ENCODE assay signal across 1 cellular context in the genomic region with DNA sequence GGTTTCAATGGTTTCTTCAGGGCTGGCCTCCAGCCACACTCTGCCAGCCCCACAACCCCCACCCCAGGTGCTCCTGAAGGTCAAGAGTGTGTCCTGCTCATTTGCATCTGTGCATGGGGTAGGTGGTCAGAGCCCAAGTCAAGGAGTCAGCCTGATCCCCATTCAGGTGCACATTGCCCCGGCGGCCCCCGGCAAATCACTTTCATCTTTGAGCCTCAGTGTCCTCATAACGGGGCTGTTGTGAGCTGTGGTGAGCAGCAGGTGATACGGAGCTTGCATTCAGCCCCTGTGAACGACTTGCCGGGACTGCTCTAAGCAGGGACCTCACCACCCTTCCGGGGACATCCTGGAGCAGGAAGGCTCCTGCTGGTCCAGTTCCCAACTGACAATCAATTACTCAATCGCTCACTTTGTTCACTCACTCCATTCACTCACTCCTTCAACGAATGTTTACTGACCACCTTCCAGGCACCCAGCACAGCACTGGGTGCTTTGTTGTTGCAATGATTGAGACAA.
TF ChIP-seq lines count a peak whose summit lies in the region.

No MANE protein-coding gene starts in this region.

TF ChIP-seq in GM23338, 12 proteins besides CTCF, POLR2A, EP300 and RAD21 (continued from another document):
- TF ChIP-seq, protein P1, sequence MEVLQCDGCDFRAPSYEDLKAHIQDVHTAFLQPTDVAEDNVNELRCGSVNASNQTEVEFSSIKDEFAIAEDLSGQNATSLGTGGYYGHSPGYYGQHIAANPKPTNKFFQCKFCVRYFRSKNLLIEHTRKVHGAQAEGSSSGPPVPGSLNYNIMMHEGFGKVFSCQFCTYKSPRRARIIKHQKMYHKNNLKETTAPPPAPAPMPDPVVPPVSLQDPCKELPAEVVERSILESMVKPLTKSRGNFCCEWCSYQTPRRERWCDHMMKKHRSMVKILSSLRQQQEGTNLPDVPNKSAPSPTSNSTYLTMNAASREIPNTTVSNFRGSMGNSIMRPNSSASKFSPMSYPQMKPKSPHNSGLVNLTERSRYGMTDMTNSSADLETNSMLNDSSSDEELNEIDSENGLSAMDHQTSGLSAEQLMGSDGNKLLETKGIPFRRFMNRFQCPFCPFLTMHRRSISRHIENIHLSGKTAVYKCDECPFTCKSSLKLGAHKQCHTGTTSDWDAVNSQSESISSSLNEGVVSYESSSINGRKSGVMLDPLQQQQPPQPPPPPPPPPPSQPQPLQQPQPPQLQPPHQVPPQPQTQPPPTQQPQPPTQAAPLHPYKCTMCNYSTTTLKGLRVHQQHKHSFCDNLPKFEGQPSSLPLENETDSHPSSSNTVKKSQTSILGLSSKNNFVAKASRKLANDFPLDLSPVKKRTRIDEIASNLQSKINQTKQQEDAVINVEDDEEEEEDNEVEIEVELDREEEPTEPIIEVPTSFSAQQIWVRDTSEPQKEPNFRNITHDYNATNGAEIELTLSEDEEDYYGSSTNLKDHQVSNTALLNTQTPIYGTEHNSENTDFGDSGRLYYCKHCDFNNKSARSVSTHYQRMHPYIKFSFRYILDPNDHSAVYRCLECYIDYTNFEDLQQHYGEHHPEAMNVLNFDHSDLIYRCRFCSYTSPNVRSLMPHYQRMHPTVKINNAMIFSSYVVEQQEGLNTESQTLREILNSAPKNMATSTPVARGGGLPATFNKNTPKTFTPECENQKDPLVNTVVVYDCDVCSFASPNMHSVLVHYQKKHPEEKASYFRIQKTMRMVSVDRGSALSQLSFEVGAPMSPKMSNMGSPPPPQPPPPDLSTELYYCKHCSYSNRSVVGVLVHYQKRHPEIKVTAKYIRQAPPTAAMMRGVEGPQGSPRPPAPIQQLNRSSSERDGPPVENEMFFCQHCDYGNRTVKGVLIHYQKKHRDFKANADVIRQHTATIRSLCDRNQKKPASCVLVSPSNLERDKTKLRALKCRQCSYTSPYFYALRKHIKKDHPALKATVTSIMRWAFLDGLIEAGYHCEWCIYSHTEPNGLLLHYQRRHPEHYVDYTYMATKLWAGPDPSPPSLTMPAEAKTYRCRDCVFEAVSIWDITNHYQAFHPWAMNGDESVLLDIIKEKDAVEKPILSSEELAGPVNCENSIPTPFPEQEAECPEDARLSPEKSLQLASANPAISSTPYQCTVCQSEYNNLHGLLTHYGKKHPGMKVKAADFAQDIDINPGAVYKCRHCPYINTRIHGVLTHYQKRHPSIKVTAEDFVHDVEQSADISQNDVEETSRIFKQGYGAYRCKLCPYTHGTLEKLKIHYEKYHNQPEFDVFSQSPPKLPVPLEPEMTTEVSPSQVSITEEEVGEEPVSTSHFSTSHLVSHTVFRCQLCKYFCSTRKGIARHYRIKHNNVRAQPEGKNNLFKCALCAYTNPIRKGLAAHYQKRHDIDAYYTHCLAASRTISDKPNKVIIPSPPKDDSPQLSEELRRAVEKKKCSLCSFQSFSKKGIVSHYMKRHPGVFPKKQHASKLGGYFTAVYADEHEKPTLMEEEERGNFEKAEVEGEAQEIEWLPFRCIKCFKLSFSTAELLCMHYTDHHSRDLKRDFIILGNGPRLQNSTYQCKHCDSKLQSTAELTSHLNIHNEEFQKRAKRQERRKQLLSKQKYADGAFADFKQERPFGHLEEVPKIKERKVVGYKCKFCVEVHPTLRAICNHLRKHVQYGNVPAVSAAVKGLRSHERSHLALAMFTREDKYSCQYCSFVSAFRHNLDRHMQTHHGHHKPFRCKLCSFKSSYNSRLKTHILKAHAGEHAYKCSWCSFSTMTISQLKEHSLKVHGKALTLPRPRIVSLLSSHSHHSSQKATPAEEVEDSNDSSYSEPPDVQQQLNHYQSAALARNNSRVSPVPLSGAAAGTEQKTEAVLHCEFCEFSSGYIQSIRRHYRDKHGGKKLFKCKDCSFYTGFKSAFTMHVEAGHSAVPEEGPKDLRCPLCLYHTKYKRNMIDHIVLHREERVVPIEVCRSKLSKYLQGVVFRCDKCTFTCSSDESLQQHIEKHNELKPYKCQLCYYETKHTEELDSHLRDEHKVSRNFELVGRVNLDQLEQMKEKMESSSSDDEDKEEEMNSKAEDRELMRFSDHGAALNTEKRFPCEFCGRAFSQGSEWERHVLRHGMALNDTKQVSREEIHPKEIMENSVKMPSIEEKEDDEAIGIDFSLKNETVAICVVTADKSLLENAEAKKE (CRISPR knock-in tag; IDR thresholded peaks at IDR 0.05): no peak
- TF ChIP-seq STAT1 (IDR thresholded peaks at IDR 0.05; ENCODE audit: unreplicated experiment): no peak
- TF ChIP-seq, protein P2, sequence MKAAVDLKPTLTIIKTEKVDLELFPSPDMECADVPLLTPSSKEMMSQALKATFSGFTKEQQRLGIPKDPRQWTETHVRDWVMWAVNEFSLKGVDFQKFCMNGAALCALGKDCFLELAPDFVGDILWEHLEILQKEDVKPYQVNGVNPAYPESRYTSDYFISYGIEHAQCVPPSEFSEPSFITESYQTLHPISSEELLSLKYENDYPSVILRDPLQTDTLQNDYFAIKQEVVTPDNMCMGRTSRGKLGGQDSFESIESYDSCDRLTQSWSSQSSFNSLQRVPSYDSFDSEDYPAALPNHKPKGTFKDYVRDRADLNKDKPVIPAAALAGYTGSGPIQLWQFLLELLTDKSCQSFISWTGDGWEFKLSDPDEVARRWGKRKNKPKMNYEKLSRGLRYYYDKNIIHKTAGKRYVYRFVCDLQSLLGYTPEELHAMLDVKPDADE (IDR thresholded peaks at IDR 0.05): no peak
- no peak for TF ChIP-seq EZH2phosphoT487 (IDR thresholded peaks at IDR 0.05; ENCODE audit: unreplicated experiment)
- TF ChIP-seq CREB1 (CRISPR knock-in tag; IDR thresholded peaks at IDR 0.05; ENCODE audit: low read depth): no peak
- TF ChIP-seq POLR2AphosphoS5 (IDR thresholded peaks at IDR 0.05; ENCODE audit: low read depth): no peak
- no peak for TF ChIP-seq JUNB (IDR thresholded peaks at IDR 0.05; ENCODE audit: unreplicated experiment)
- no peak for TF ChIP-seq ZNF114 (CRISPR knock-in tag; IDR thresholded peaks at IDR 0.05)
- TF ChIP-seq ZNF331 (CRISPR knock-in tag; IDR thresholded peaks at IDR 0.05; ENCODE audit: low read depth): no peak
- no peak for TF ChIP-seq NANOG (IDR thresholded peaks at IDR 0.05; ENCODE audit: borderline replicate concordance)
- TF ChIP-seq, protein P3, sequence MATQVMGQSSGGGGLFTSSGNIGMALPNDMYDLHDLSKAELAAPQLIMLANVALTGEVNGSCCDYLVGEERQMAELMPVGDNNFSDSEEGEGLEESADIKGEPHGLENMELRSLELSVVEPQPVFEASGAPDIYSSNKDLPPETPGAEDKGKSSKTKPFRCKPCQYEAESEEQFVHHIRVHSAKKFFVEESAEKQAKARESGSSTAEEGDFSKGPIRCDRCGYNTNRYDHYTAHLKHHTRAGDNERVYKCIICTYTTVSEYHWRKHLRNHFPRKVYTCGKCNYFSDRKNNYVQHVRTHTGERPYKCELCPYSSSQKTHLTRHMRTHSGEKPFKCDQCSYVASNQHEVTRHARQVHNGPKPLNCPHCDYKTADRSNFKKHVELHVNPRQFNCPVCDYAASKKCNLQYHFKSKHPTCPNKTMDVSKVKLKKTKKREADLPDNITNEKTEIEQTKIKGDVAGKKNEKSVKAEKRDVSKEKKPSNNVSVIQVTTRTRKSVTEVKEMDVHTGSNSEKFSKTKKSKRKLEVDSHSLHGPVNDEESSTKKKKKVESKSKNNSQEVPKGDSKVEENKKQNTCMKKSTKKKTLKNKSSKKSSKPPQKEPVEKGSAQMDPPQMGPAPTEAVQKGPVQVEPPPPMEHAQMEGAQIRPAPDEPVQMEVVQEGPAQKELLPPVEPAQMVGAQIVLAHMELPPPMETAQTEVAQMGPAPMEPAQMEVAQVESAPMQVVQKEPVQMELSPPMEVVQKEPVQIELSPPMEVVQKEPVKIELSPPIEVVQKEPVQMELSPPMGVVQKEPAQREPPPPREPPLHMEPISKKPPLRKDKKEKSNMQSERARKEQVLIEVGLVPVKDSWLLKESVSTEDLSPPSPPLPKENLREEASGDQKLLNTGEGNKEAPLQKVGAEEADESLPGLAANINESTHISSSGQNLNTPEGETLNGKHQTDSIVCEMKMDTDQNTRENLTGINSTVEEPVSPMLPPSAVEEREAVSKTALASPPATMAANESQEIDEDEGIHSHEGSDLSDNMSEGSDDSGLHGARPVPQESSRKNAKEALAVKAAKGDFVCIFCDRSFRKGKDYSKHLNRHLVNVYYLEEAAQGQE (IDR thresholded peaks at IDR 0.05; ENCODE audit: unreplicated experiment): no peak
TF ChIP-seq in GM23338: peak in this region for 0.
